Comparison of ENCODE assay signal across 14 cellular contexts in genomic region chr4:101993841-101994221, GRCh38.
"Had no signal": no experiment of that assay in that cellular context is flagged by ENCODE, and none has a peak within 500 bp of the region (broad histone marks: within the 10 kb centered on the region; RNA-seq: fewer than 3 reads in every experiment).

No MANE protein-coding gene starts in this region.

- H3K9me3 Mint-ChIP-seq: activated naive CD4-positive, alpha-beta T cell treated with anti-CD3 and anti-CD28 coated beads for 36 hours; activated naive CD8-positive, alpha-beta T cell treated with anti-CD3 and anti-CD28 coated beads, Interleukin-2, amount 50 U/mL, for 24 hours; activated T-helper 2 cell treated with anti-CD3 and anti-CD28 coated beads, Interferon-gamma antibody, Interleukin-2, Interleukin-4, amounts not matched to agents 10 μg/mL and 5 μg/mL and 100 μg/mL, durations not matched to agents 14 hours and 24 hours and 36 hours had no signal

- H3K27ac Mint-ChIP-seq: activated naive CD4-positive, alpha-beta T cell treated with anti-CD3 and anti-CD28 coated beads for 36 hours; activated T-helper 2 cell treated with anti-CD3 and anti-CD28 coated beads, Interferon-gamma antibody, Interleukin-2, Interleukin-4, amounts not matched to agents 10 μg/mL and 5 μg/mL and 100 μg/mL, durations not matched to agents 14 hours and 24 hours and 36 hours; endodermal cell had no signal

- H3K27ac ChIP-seq: hepatocyte, prostate gland, stomach, thoracic aorta, VCaP had no signal

- H3K27me3 ChIP-seq: dorsolateral prefrontal cortex, hepatocyte, stomach had no signal

- H3K4me2 ChIP-seq: hepatocyte had no signal

- H3K27me3 Mint-ChIP-seq: activated naive CD8-positive, alpha-beta T cell treated with anti-CD3 and anti-CD28 coated beads, Interleukin-2, amount 50 U/mL, for 24 hours had no signal

- H3K4me3 Mint-ChIP-seq: activated naive CD4-positive, alpha-beta T cell treated with anti-CD3 and anti-CD28 coated beads for 36 hours; activated naive CD8-positive, alpha-beta T cell treated with anti-CD3 and anti-CD28 coated beads, Interleukin-2, amount 50 U/mL, for 24 hours; endodermal cell had no signal

- H3K4me3 ChIP-seq: dorsolateral prefrontal cortex, hepatocyte, prostate gland, stomach, thoracic aorta had no signal

- H3K36me3 ChIP-seq: prostate gland, stomach, thoracic aorta had no signal

- H3K9me3 ChIP-seq: prostate gland, stomach, thoracic aorta had no signal

- ATAC-seq: activated naive CD8-positive, alpha-beta T cell treated with anti-CD3 and anti-CD28 coated beads, Interleukin-2, amount 50 U/mL, for 24 hours; sciatic nerve had no signal

- H3K4me1 ChIP-seq: prostate gland had no signal

- DNase-seq: activated CD4-positive, alpha-beta T cell treated with anti-CD3 and anti-CD28 coated beads, Interleukin-2, amount 50 U/mL, for 48 hours; activated naive CD4-positive, alpha-beta T cell treated with anti-CD3 and anti-CD28 coated beads for 36 hours; activated naive CD8-positive, alpha-beta T cell treated with anti-CD3 and anti-CD28 coated beads, Interleukin-2, amount 50 U/mL, for 24 hours; activated T-cell treated with anti-CD3 and anti-CD28 coated beads, Interleukin-2, amount 50 U/mL, for 1 hour; dorsolateral prefrontal cortex; endodermal cell; erythroblast; stomach had no signal

- H3K4me1 Mint-ChIP-seq: endodermal cell had no signal
